In genomic region chr6:17986656-17987575, GRCh38 we compare ENCODE assay signal across 8 cellular contexts. TPM values are rescaled to one million over a fixed set of nuclear protein-coding genes. Genes with fewer than 3 reads are reported as not detected.
DNase-seq lines count a peak whose midpoint lies in the region; ATAC-seq and TF ChIP-seq lines count a peak whose summit lies in the region.

No MANE protein-coding gene starts in this region.

- H3K14ac ChIP-seq in trophoblast cell (ENCODE audit: low read length) = peak overlapping the region; percentile 77

- peak overlapping the region; percentile 10 for H2BK120ac ChIP-seq in trophoblast cell (ENCODE audit: insufficient read depth, low read length, poor library complexity)

- DNase-seq in GM03348 (ENCODE audit: low spot score) (peak; percentile 70), NCI-H2227 (lab: John Stamatoyannopoulos, UW; ENCODE audit: unreplicated experiment) (peak; percentile 67), anterior cingulate cortex (lab: John Stamatoyannopoulos, UW) (peak in 56 of 58 donors; percentile 7 to 74 (median 53)), right atrium auricular region (ENCODE audit: low spot score) (peak; percentile 77), trophoblast cell (peak; percentile 9 to 64), HPDE6-E6E7 (ENCODE audit: extremely low spot score) (no peak)

- no peaks in the 10 kb centered on the region for H3K27me3 ChIP-seq in right atrium auricular region
- H3K27me3 ChIP-seq in trophoblast cell (ENCODE audit: insufficient read depth, low read length) = no peaks in the 10 kb centered on the region

- H3K36me3 ChIP-seq in right atrium auricular region (no peaks in the 10 kb centered on the region), trophoblast cell (ENCODE audit: control insufficient read depth in 1 of 2, insufficient read depth in 2 of 2, low read length in 2 of 2) (peaks cover 4 to 8% of the 10 kb centered on the region in 2 experiments)

- peak overlapping the region; percentile 51 for H2AFZ ChIP-seq in trophoblast cell (ENCODE audit: insufficient read depth, low read length, poor library complexity)

- peak overlapping the region; percentile 82 for H2BK5ac ChIP-seq in trophoblast cell (ENCODE audit: low read depth, low read length, poor library complexity)

- H3K4ac ChIP-seq in trophoblast cell (ENCODE audit: low read depth, low read length) = peak overlapping the region; percentile 68

- H3K27ac ChIP-seq in 22Rv1 (peak overlapping the region; percentile 49), right atrium auricular region (peak overlapping the region; percentile 84 to 91), trophoblast cell (ENCODE audit: low read depth, low read length) (peak overlapping the region; percentile 86)

- peak overlapping the region; percentile 77 for H4K8ac ChIP-seq in trophoblast cell (ENCODE audit: low read depth, low read length)

- peak overlapping the region; percentile 50 for H2AK5ac ChIP-seq in trophoblast cell (ENCODE audit: low read length)

- H3K4me1 ChIP-seq in right atrium auricular region (peaks cover 0 to 34% of the 10 kb centered on the region in 2 donors), trophoblast cell (ENCODE audit: control insufficient read depth in 1 of 2, insufficient read depth in 2 of 2, low read length in 2 of 2) (peaks cover 4 to 5% of the 10 kb centered on the region in 2 experiments)

- peaks cover 10% of the 10 kb centered on the region for H3K79me2 ChIP-seq in trophoblast cell (ENCODE audit: control insufficient read depth, insufficient read depth, low read length, poor library complexity)

- TF ChIP-seq CTCF in 22Rv1 (IDR thresholded peaks at IDR 0.05) (no peak), right atrium auricular region (IDR thresholded peaks at IDR 0.05) (no peak)

- no peak overlapping the region for H3K23ac ChIP-seq in trophoblast cell (ENCODE audit: low read length)

- H3K9me3 ChIP-seq in right atrium auricular region (no peaks in the 10 kb centered on the region), trophoblast cell (ENCODE audit: insufficient read depth, low read depth, low read length) (no peaks in the 10 kb centered on the region)

- peaks cover 13% of the 10 kb centered on the region for H3K79me1 ChIP-seq in trophoblast cell (ENCODE audit: low read length)

- H3K4me2 ChIP-seq in trophoblast cell (ENCODE audit: low read length) = peak overlapping the region; percentile 55

- peak overlapping the region; percentile 55 to 70 for H3K4me3 ChIP-seq in right atrium auricular region
- H3K4me3 ChIP-seq in trophoblast cell (ENCODE audit: low read depth, low read length) = peak overlapping the region; percentile 75

- peak; percentile 18 for ATAC-seq in HG02642 (IDR thresholded peaks at IDR 0.05; ENCODE audit: poor library complexity, unreplicated experiment)

- peak overlapping the region; percentile 23 for H4K12ac ChIP-seq in trophoblast cell (ENCODE audit: low read depth, low read length)

- peak overlapping the region; percentile 71 for H4K91ac ChIP-seq in trophoblast cell (ENCODE audit: low read depth, low read length)

- H2BK12ac ChIP-seq in trophoblast cell (ENCODE audit: low read length) = peak overlapping the region; percentile 47

- peak overlapping the region; percentile 90 for H3K9ac ChIP-seq in trophoblast cell (ENCODE audit: low read length)

- no CpG with 5 or more reads among the region's 92 CpGs for WGBS in trophoblast cell (ENCODE audit: extremely low coverage, insufficient coverage, insufficient read length)

- H3K18ac ChIP-seq in trophoblast cell (ENCODE audit: low read length) = peak overlapping the region; percentile 80

RNA-seq across cellular contexts. Expression of gene KIF13A, which starts 0.5 kb away (rescaled TPM):
- total RNA-seq in right atrium auricular region = 10 to 100 TPM; 56.6 to 68.3 TPM
- polyA plus RNA-seq in trophoblast cell (2013) = 53.4 and 54.2 TPM in 2 replicates
